In genomic region chr10:28293238-28294168, GRCh38 we compare ENCODE assay signal across 16 cellular contexts. TPM values are rescaled to one million over a fixed set of nuclear protein-coding genes. Genes with fewer than 3 reads are reported as not detected.
DNase-seq lines count a peak whose midpoint lies in the region; FAIRE-seq and TF ChIP-seq lines count a peak whose summit lies in the region.
"Had no signal": no experiment of that assay in that cellular context is flagged by ENCODE, and none has a peak within 500 bp of the region (broad histone marks: within the 10 kb centered on the region; RNA-seq: fewer than 3 reads in every experiment).

No MANE protein-coding gene starts in this region.

- DNase-seq in D721Med (ENCODE audit: insufficient read length, low spot score) (no peak), LHCN-M2 (ENCODE audit: low read depth) (peak; percentile 81), coronary artery (ENCODE audit: low spot score) (no peak), myocyte (ENCODE audit: low read depth) (peak; percentile 41), cerebellar cortex (ENCODE audit: low spot score) (no peak), HuH-7.5 (ENCODE audit: low spot score) (no peak)
- no peak for DNase-seq in activated effector memory CD4-positive, alpha-beta T cell treated with Interleukin-2 at 50 U/mL for 16 hours
- no peak for DNase-seq in stimulated activated CD4-positive, alpha-beta T cell treated with anti-CD3 and anti-CD28 coated beads, Interleukin-1b, Interleukin-23, amount 100 ng/mL, for 48 hours
- DNase-seq: activated CD4-positive, alpha-beta T cell treated with anti-CD3 and anti-CD28 coated beads, Interleukin-2, amount 10 ng/mL, durations not matched to agents 7 days and 5 days; activated effector memory CD4-positive, alpha-beta T cell treated with anti-CD3 and anti-CD28 coated beads, Interleukin-2, amount 50 U/mL, for 16 hours; GDM1; HCEC 1CT; NCI-H1092; Peyer's patch; stimulated activated CD4-positive, alpha-beta T cell treated with anti-CD3 and anti-CD28 coated beads, Interleukin-2, amount 100 ng/mL, for 24 hours had no signal

- H3K27ac ChIP-seq in coronary artery = peak overlapping the region; percentile 73 to 87
- H3K27ac ChIP-seq: Peyer's patch had no signal

- TF ChIP-seq CTCF in D721Med (IDR thresholded peaks at IDR 0.05; ENCODE audit: insufficient read depth, missing control alignments) = no peak
- TF ChIP-seq CTCF in coronary artery (IDR thresholded peaks at IDR 0.05) = no peak

- no peak overlapping the region for H3K4me3 ChIP-seq in coronary artery
- H3K4me3 ChIP-seq: Peyer's patch had no signal

- peak; percentile 90 for FAIRE-seq in D721Med (lab: Jason Lieb, UNC)
- FAIRE-seq: GM18507 had no signal

RNA-seq across cellular contexts. Expression of gene MPP7, which starts 9.4 kb away (rescaled TPM):
- total RNA-seq in LHCN-M2 (2014; rRNA removed) = 2.3 and 3.2 TPM in 2 replicates
- 3.1 TPM for polyA plus RNA-seq in LHCN-M2 (2012)
- total RNA-seq in myocyte = 3.6 and 5.6 TPM in 2 replicates
- polyA plus RNA-seq in myocyte (2012) = 4.2 TPM

Comparison
In these comparisons a context has a peak if more than half of its experiments do, and no peak if none do; other contexts are left out.
1. DNase-seq: peak in LHCN-M2 (single experiment) and myocyte (single experiment); none in D721Med (single experiment), coronary artery (single experiment), cerebellar cortex (single experiment), activated effector memory CD4-positive, alpha-beta T cell treated with Interleukin-2 at 50 U/mL for 16 hours (single experiment), HuH-7.5 (single experiment) and stimulated activated CD4-positive, alpha-beta T cell treated with anti-CD3 and anti-CD28 coated beads, Interleukin-1b, Interleukin-23, amount 100 ng/mL, for 48 hours (single experiment).